8 cellular contexts compared by ENCODE assay signal in genomic region chr19:45927565-45928261, GRCh38. TPM values are rescaled to one million over a fixed set of nuclear protein-coding genes. Genes with fewer than 3 reads are reported as not detected.
DNase-seq lines count a peak whose midpoint lies in the region; ATAC-seq and TF ChIP-seq lines count a peak whose summit lies in the region.

No MANE protein-coding gene starts in this region.

- H3K27me3 ChIP-seq in AG04450 (ENCODE audit: control insufficient read depth, insufficient read depth, low read length), result peaks cover 8% of the 10 kb centered on the region

- POLR2A ChIA-PET in AG04450 (lab: Yijun Ruan, JAX) (no interaction called here), OCI-LY7 (lab: Charles Lee) (interaction anchor here (0.9 to 1.3 kb wide), 2 partner anchors 35 to 133 kb away, joined by 3 to 4 read pairs; no protein-coding TSS in a partner anchor)
- POLR2A ChIA-PET in naive thymus-derived CD8-positive, alpha-beta T cell (lab: Charles Lee), result interaction anchor here (0.7 kb wide), 1 partner anchor 40 kb away, joined by 3 read pairs; no protein-coding TSS in a partner anchor

- TF ChIP-seq CTCF in AG04450 (IDR thresholded peaks at IDR 0.05; ENCODE audit: low read depth, low read length), result no peak
- peak; percentile 44; the same call in 1 of the 2 replicates for TF ChIP-seq CTCF in OCI-LY7 (conservative IDR thresholded peaks at IDR 0.05; ENCODE audit: low read length)

- H3K4me3 Mint-ChIP-seq in naive thymus-derived CD8-positive, alpha-beta T cell, result peak overlapping the region in 8 of 10 donors; percentile 11 to 50 (median 30)
- peak overlapping the region; percentile 33 to 38 for H3K4me3 Mint-ChIP-seq in stimulated activated naive B cell treated with anti-CD40 and anti-IgM and Interleukin-4, amounts not matched to agents 10 μg/mL and 1 μg/mL and 100 μg/mL, for 72 hours

- H3K4me3 ChIP-seq in AG04450 (ENCODE audit: low read depth, low read length) (no peak overlapping the region; the same call in 1 of the 2 replicates), OCI-LY7 (ENCODE audit: low read depth, low read length, poor library complexity, severe bottlenecking) (peak overlapping the region; percentile 67)

- peaks cover 6% of the 10 kb centered on the region for H3K4me1 ChIP-seq in OCI-LY7 (ENCODE audit: insufficient read depth, low read length, poor library complexity, severe bottlenecking)

- ATAC-seq in GM18867 (IDR thresholded peaks at IDR 0.05; ENCODE audit: unreplicated experiment), result peak; percentile 79
- ATAC-seq in naive thymus-derived CD8-positive, alpha-beta T cell, result peak; percentile 100
- peak; percentile 98 to 100 for ATAC-seq in stimulated activated naive B cell treated with anti-CD40 and anti-IgM and Interleukin-4, amounts not matched to agents 10 μg/mL and 1 μg/mL and 100 μg/mL, for 72 hours (replicated peaks)

- CTCF ChIA-PET in AG04450 (lab: Charles Lee), result no interaction called here
- CTCF ChIA-PET in OCI-LY7 (lab: Charles Lee; ENCODE audit: unreplicated experiment), result no interaction called here

- no peaks in the 10 kb centered on the region for H3K9me3 ChIP-seq in AG04450 (ENCODE audit: control insufficient read depth, insufficient read depth, low read length)
- no peaks in the 10 kb centered on the region for H3K9me3 ChIP-seq in OCI-LY7 (ENCODE audit: low read length)

- H3K27ac ChIP-seq in AG04450 (ENCODE audit: low read depth, low read length), result no peak overlapping the region
- peak overlapping the region; percentile 51 for H3K27ac ChIP-seq in OCI-LY7 (ENCODE audit: low read depth, low read length, poor library complexity, severe bottlenecking)

- H3K9me3 Mint-ChIP-seq in naive thymus-derived CD8-positive, alpha-beta T cell, result no peaks in the 10 kb centered on the region
- H3K9me3 Mint-ChIP-seq in stimulated activated naive B cell treated with anti-CD40 and anti-IgM and Interleukin-4, amounts not matched to agents 10 μg/mL and 1 μg/mL and 100 μg/mL, for 72 hours, result peaks cover 0 to 2% of the 10 kb centered on the region in 2 donors

- intact Hi-C loops in OCI-LY7 (cut with micrococcal nuclease; ENCODE audit: unreplicated experiment), result loop anchor here (2.0 to 5.0 kb wide), 2 partner anchors 25 to 70 kb away; partner anchors contain the start of genes CCDC61 and MYPOP

- peak overlapping the region in 1 of 10 donors; percentile 53 for H3K27ac Mint-ChIP-seq in naive thymus-derived CD8-positive, alpha-beta T cell
- no peak overlapping the region for H3K27ac Mint-ChIP-seq in stimulated activated naive B cell treated with anti-CD40 and anti-IgM and Interleukin-4, amounts not matched to agents 10 μg/mL and 1 μg/mL and 100 μg/mL, for 72 hours

- no peaks in the 10 kb centered on the region for H3K36me3 Mint-ChIP-seq in naive thymus-derived CD8-positive, alpha-beta T cell
- no peaks in the 10 kb centered on the region for H3K36me3 Mint-ChIP-seq in stimulated activated naive B cell treated with anti-CD40 and anti-IgM and Interleukin-4, amounts not matched to agents 10 μg/mL and 1 μg/mL and 100 μg/mL, for 72 hours

- peak overlapping the region; percentile 97 for H2AFZ ChIP-seq in OCI-LY7 (ENCODE audit: low read length)

- no peaks in the 10 kb centered on the region for H3K36me3 ChIP-seq in OCI-LY7 (ENCODE audit: insufficient read depth, low read length)

- H3K27me3 Mint-ChIP-seq in naive thymus-derived CD8-positive, alpha-beta T cell, result peaks cover 2 to 30% (median 17%) of the 10 kb centered on the region in 5 donors
- H3K27me3 Mint-ChIP-seq in stimulated activated naive B cell treated with anti-CD40 and anti-IgM and Interleukin-4, amounts not matched to agents 10 μg/mL and 1 μg/mL and 100 μg/mL, for 72 hours, result peaks cover 14 to 31% of the 10 kb centered on the region in 2 donors

- no peaks in the 10 kb centered on the region for H3K79me2 ChIP-seq in OCI-LY7 (ENCODE audit: insufficient read depth, low read depth, low read length)

- H3K4me1 Mint-ChIP-seq in naive thymus-derived CD8-positive, alpha-beta T cell, result peaks cover 9 to 11% (median 10%) of the 10 kb centered on the region in 4 donors
- H3K4me1 Mint-ChIP-seq in stimulated activated naive B cell treated with anti-CD40 and anti-IgM and Interleukin-4, amounts not matched to agents 10 μg/mL and 1 μg/mL and 100 μg/mL, for 72 hours, result peaks cover 8 to 14% of the 10 kb centered on the region in 2 donors

- no peaks in the 10 kb centered on the region for H4K20me1 ChIP-seq in OCI-LY7 (ENCODE audit: insufficient read depth, low read length)

- peak overlapping the region; percentile 77 for H3K4me2 ChIP-seq in OCI-LY7 (ENCODE audit: low read length)

- BruUV-seq in OCI-LY7 (replicated peaks; lab: Mats Ljungman, UMichigan), result no TSS peak

- no peaks in the 10 kb centered on the region for H3K9me2 ChIP-seq in OCI-LY7 (ENCODE audit: insufficient read depth, low read length)

- DNase-seq in AG04450 (ENCODE audit: low read depth, low spot score) (peak; percentile 60), KG1 (lab: John Stamatoyannopoulos, UW) (peak; percentile 77), OCI-LY7 (ENCODE audit: low spot score) (peak; percentile 98), activated T-cell treated with anti-CD3 and anti-CD28 coated beads for 1 hour (ENCODE audit: low read depth) (peak; percentile 79), fibroblast of gingiva (ENCODE audit: low read depth) (peak; percentile 76)
- peak; percentile 78 to 95 (median 86) for DNase-seq in naive thymus-derived CD8-positive, alpha-beta T cell
- DNase-seq in stimulated activated naive B cell treated with anti-CD40 and anti-IgM and Interleukin-4, amounts not matched to agents 10 μg/mL and 1 μg/mL and 100 μg/mL, for 72 hours, result peak; percentile 80

RNA-seq across cellular contexts. Expression of gene NANOS2, which starts 13.1 kb away (rescaled TPM):
- not detected in 2 replicates for polyA plus RNA-seq in AG04450 (2011; rRNA removed)
- not detected in 2 replicates for polyA minus RNA-seq in AG04450 (2011; rRNA and poly(A)+ RNA removed)
- not detected in 2 replicates for total RNA-seq in OCI-LY7 (2014; rRNA removed; shearing (Covaris generic))
- not detected in 2 replicates for total RNA-seq in OCI-LY7 (2022)
- not detected for total RNA-seq in naive thymus-derived CD8-positive, alpha-beta T cell
- polyA plus RNA-seq in naive thymus-derived CD8-positive, alpha-beta T cell, result not detected

RNA-seq across cellular contexts. Expression of gene MYPOP, which starts 25.3 kb away (rescaled TPM):
- polyA plus RNA-seq in AG04450 (2011; rRNA removed), result 1.4 and 1.6 TPM in 2 replicates
- polyA minus RNA-seq in AG04450 (2011; rRNA and poly(A)+ RNA removed), result 0.70 and 1.4 TPM in 2 replicates
- 5.2 and 5.3 TPM in 2 replicates for total RNA-seq in OCI-LY7 (2014; rRNA removed; shearing (Covaris generic))
- 15.6 and 16.1 TPM in 2 replicates for total RNA-seq in OCI-LY7 (2022)
- 10 to 100 TPM; 10.5 to 10.9 TPM for total RNA-seq in naive thymus-derived CD8-positive, alpha-beta T cell
- under 1 TPM in 1 of 3 donors, not detected in 2; 0.23 TPM for polyA plus RNA-seq in naive thymus-derived CD8-positive, alpha-beta T cell

RNA-seq across cellular contexts. Expression of gene IRF2BP1, which starts 41.8 kb away (rescaled TPM):
- polyA plus RNA-seq in AG04450 (2011; rRNA removed), result 5.0 and 6.5 TPM in 2 replicates
- 5.9 and 7.0 TPM in 2 replicates for polyA minus RNA-seq in AG04450 (2011; rRNA and poly(A)+ RNA removed)
- total RNA-seq in OCI-LY7 (2014; rRNA removed; shearing (Covaris generic)), result 47.4 and 53.5 TPM in 2 replicates
- total RNA-seq in OCI-LY7 (2022), result 25.4 and 30.9 TPM in 2 replicates
- 10 to 100 TPM; 32.9 to 33.8 TPM for total RNA-seq in naive thymus-derived CD8-positive, alpha-beta T cell
- 1 to 10 TPM; 7.0 to 9.1 (median 7.6) TPM for polyA plus RNA-seq in naive thymus-derived CD8-positive, alpha-beta T cell

RNA-seq across cellular contexts. Expression of gene NOVA2, which starts 46.0 kb away (rescaled TPM):
- polyA plus RNA-seq in AG04450 (2011; rRNA removed), result 0.02 TPM in 1 of 2 replicates, not detected in the other
- 0.04 and 0.23 TPM in 2 replicates for polyA minus RNA-seq in AG04450 (2011; rRNA and poly(A)+ RNA removed)
- total RNA-seq in OCI-LY7 (2014; rRNA removed; shearing (Covaris generic)), result not detected in 2 replicates
- 0.19 and 0.30 TPM in 2 replicates for total RNA-seq in OCI-LY7 (2022)
- not detected for total RNA-seq in naive thymus-derived CD8-positive, alpha-beta T cell
- not detected for polyA plus RNA-seq in naive thymus-derived CD8-positive, alpha-beta T cell
